In the genomic region with DNA sequence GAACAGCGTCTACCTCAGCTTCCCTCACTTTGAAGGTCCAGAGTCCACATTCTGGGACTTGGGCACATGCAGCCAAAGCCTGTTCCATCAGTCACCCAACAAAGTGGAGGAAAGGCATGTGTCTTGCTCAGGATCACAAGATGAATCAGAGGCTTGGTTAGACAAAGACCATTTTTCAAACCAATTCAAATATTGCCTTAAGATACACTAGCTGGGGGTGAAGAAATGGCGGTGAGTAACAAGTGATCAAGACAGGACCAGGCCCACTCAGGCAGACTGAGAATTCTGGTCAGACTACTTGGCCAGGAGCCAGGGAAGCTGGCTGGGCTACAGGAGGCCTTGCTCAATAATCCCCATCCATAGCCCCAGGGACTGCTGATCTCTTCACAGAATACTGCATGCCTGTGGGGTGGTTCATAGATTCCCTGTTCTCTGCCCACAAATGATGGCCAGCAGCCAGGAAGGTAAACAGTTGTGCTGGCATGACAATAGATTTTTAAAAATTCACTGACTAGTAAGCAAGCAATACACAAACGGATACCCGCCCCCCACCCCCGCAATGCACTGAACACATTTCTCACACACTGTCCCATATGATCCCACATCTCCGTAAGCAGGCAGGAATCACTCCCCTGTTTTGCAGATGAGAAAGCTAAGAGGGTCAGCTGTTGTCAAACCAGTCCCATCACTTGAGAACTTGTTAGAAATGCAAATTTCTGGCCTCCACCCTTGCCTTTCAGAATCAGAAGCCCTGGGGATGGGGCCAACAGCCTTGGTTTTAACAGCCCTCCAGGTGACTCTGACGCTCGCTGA, we compare ENCODE assay signal across 8 cellular contexts. TPM values are rescaled to one million over a fixed set of nuclear protein-coding genes. Genes with fewer than 3 reads are reported as not detected.
DNase-seq lines count a peak whose midpoint lies in the region; ATAC-seq, FAIRE-seq and TF ChIP-seq lines count a peak whose summit lies in the region.

No MANE protein-coding gene starts in this region.

- H3K36me3 ChIP-seq in cardiac muscle cell (no peaks in the 10 kb centered on the region), small intestine (ENCODE audit: control insufficient read depth in 2 of 2, insufficient read depth in 2 of 2, low read length in 2 of 2) (no peaks in the 10 kb centered on the region)

- FAIRE-seq in small intestine (lab: Jason Lieb, UNC) = no peak

- H3K4me3 ChIP-seq in cardiac muscle cell (no peak overlapping the region), small intestine (ENCODE audit: low read depth in 1 of 2, low read length in 2 of 2) (no peak overlapping the region)

- WGBS in small intestine, 3 donors = 69 to 85% (median 76%) methylated on average over 8 of the region's 8 CpGs

- ATAC-seq in GM18868 (IDR thresholded peaks at IDR 0.05; ENCODE audit: unreplicated experiment) = no peak
- ATAC-seq in GM19351 (IDR thresholded peaks at IDR 0.05; ENCODE audit: unreplicated experiment) = no peak
- ATAC-seq in GM19397 (IDR thresholded peaks at IDR 0.05; ENCODE audit: unreplicated experiment) = no peak

- peak overlapping the region; percentile 22 for H3K27ac ChIP-seq in cardiac muscle cell
- H3K27ac ChIP-seq in small intestine (ENCODE audit: low read depth in 1 of 2, low read length in 1 of 2) = no peak overlapping the region

- H3K9me3 ChIP-seq in cardiac muscle cell (ENCODE audit: low read depth) (no peaks in the 10 kb centered on the region), small intestine (ENCODE audit: control insufficient read depth, low read depth) (no peaks in the 10 kb centered on the region)

- H3K4me1 ChIP-seq in cardiac muscle cell (ENCODE audit: low read depth) (peaks cover 36% of the 10 kb centered on the region), small intestine (ENCODE audit: control insufficient read depth in 2 of 2, insufficient read depth in 1 of 2, low read depth in 1 of 2, low read length in 1 of 2) (no peaks in the 10 kb centered on the region)

- DNase-seq in AG08396 (ENCODE audit: low spot score) (peak; percentile 96), LoVo (ENCODE audit: low spot score) (peak; percentile 96), T1000 (lab: John Stamatoyannopoulos, UW) (peak; percentile 99), cardiac muscle cell (ENCODE audit: low read depth in 1 of 2, low spot score in 1 of 2) (peak in 1 of 2 donors; percentile 99), small intestine (peak; percentile 17)

- TF ChIP-seq CTCF in cardiac muscle cell (IDR thresholded peaks at IDR 0.05; ENCODE audit: low read depth, low read length) = no peak

- no peaks in the 10 kb centered on the region for H3K27me3 ChIP-seq in cardiac muscle cell
- no peaks in the 10 kb centered on the region for H3K27me3 ChIP-seq in small intestine (ENCODE audit: control insufficient read depth in 2 of 2, insufficient read depth in 2 of 2, low read length in 2 of 2)

RNA-seq across cellular contexts. Expression of gene ERI3, which starts 27.2 kb away (rescaled TPM):
- 92.1 and 111 TPM in 2 replicates for total RNA-seq in cardiac muscle cell
- 151 and 152 TPM in 2 replicates for polyA plus RNA-seq in cardiac muscle cell
- 10 to 100 TPM; 26.5 to 50.1 (median 27.6) TPM for polyA plus RNA-seq in small intestine
